Comparison of ENCODE assay signal across 1 cellular context in genomic region chr9:94490465-94490864, GRCh38.
TF ChIP-seq lines count a peak whose summit lies in the region.

No MANE protein-coding gene starts in this region.

TF ChIP-seq in GM23338, 12 proteins besides CTCF, POLR2A, EP300 and RAD21 (continued from another document):
- TF ChIP-seq ZNF462 (CRISPR knock-in tag; IDR thresholded peaks at IDR 0.05): no peak
